Comparison of ENCODE assay signal across 7 cellular contexts in the genomic region with DNA sequence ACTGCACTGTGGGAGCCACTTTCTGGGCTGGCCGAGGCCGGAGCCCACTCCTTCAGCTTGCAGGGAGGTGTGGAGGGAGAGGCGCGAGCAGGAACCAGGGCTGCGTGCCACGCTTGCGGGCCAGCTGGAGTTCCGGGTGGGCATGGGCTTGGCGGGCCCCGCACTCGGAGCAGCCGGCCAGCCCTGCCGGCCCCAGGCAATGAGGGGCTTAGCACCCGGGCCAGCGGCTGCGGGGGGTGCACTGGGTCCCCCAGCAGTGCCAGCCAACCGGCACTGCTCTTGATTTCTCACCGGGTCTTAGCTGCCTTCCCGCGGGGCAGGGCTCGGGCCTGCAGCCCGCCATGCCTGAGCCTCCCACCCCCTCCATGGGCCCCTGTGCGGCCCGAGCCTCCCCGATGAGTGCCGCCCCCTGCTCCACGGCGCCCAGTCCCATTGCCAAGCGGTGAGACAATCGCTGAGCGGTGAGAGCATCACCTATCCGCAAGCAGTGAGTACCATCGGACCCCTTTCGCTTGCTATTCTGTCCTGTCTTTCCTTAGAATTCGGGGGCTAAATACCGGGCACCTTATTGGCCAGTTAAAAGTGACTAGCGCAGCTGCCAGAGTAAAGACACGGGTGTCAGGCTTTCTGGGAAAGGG.
A peak's percentile ranks its signal among the peaks of the same experiment; 100 is the strongest.
DNase-seq lines count a peak whose midpoint lies in the region; TF ChIP-seq lines count a peak whose summit lies in the region.
"Not testable (repeated sequence)": the region's sequence is repeated elsewhere in the genome, so short reads cannot be mapped to it uniquely, and the experiment has no call there.

No MANE protein-coding gene starts in this region.

- CTCF ChIA-PET in MCF 10A (lab: Yijun Ruan, JAX), result not testable (repeated sequence)

- not testable (repeated sequence) for H4K8ac ChIP-seq in mesendoderm (ENCODE audit: low read depth, low read length)

- peaks cover 14% of the 10 kb centered on the region for H3F3A ChIP-seq in neural progenitor cell (ENCODE audit: low read depth)

- not testable (repeated sequence) for BruUV-seq in MCF 10A (replicated peaks; lab: Mats Ljungman, UMichigan)

- H3K27me3 ChIP-seq in H7 (ENCODE audit: control insufficient read depth, insufficient read depth, low read length); HUES64 (ENCODE audit: insufficient read depth, low read length); endodermal cell (ENCODE audit: control insufficient read depth, insufficient read depth, low read length, poor library complexity, severe bottlenecking); mesendoderm (ENCODE audit: insufficient read depth, low read length, poor library complexity); neural progenitor cell: not testable (repeated sequence)

- H3K4me2 ChIP-seq in mesendoderm (ENCODE audit: low read length), result peak overlapping the region; percentile 34
- H3K4me2 ChIP-seq in neural progenitor cell, result peak overlapping the region; percentile 12

- not testable (repeated sequence) for H3K9ac ChIP-seq in HUES64 (ENCODE audit: low read depth, low read length); endodermal cell (ENCODE audit: extremely low read depth, low read length, poor library complexity, severe bottlenecking); neural progenitor cell
- peak overlapping the region; percentile 2 for H3K9ac ChIP-seq in mesendoderm (ENCODE audit: low read length)

- not testable (repeated sequence) for H3K4me3 Mint-ChIP-seq in MCF 10A (ENCODE audit: unreplicated experiment); endodermal cell
- peak overlapping the region; percentile 73 for H3K4me3 Mint-ChIP-seq in neural progenitor cell

- not testable (repeated sequence) for H3K36me3 Mint-ChIP-seq in MCF 10A (ENCODE audit: insufficient read depth, unreplicated experiment)
- H3K36me3 Mint-ChIP-seq in endodermal cell (ENCODE audit: low read depth) (peaks cover 25% of the 10 kb centered on the region), neural progenitor cell (peaks cover 10% of the 10 kb centered on the region)

- DNase-seq in H7 (peak; percentile 19), endodermal cell (peak; percentile 55), mesendoderm (peak; percentile 42)
- not testable (repeated sequence) for DNase-seq in MCF 10A (ENCODE audit: unreplicated experiment); neural progenitor cell (ENCODE audit: low spot score)

- not testable (repeated sequence) for H3K36me3 ChIP-seq in H7 (replicated peaks; ENCODE audit: control insufficient read depth, insufficient read depth, low read length); HUES64 (ENCODE audit: insufficient read depth, low read length); mesendoderm (ENCODE audit: control insufficient read depth, insufficient read depth, low read length); neural progenitor cell
- peaks cover 35% of the 10 kb centered on the region for H3K36me3 ChIP-seq in endodermal cell (ENCODE audit: control insufficient read depth, insufficient read depth, low read length)

- not testable (repeated sequence) for H2BK5ac ChIP-seq in mesendoderm (ENCODE audit: low read length)

- not testable (repeated sequence) for H2BK15ac ChIP-seq in mesendoderm (replicated peaks; ENCODE audit: low read depth)

- not testable (repeated sequence) for H3K18ac ChIP-seq in mesendoderm (ENCODE audit: low read length)

- H2BK120ac ChIP-seq in mesendoderm (ENCODE audit: low read depth, low read length), result not testable (repeated sequence)

- H3K4me1 Mint-ChIP-seq in MCF 10A (ENCODE audit: insufficient read depth, unreplicated experiment), result not testable (repeated sequence)
- peaks cover 45% of the 10 kb centered on the region for H3K4me1 Mint-ChIP-seq in endodermal cell
- peaks cover 19% of the 10 kb centered on the region for H3K4me1 Mint-ChIP-seq in neural progenitor cell

- H3K27me3 Mint-ChIP-seq in MCF 10A (ENCODE audit: insufficient read depth, unreplicated experiment); endodermal cell (ENCODE audit: insufficient read depth); neural progenitor cell (ENCODE audit: insufficient read depth, low read depth): not testable (repeated sequence)

- H3K79me2 ChIP-seq in mesendoderm (ENCODE audit: control insufficient read depth, insufficient read depth, low read length); neural progenitor cell (ENCODE audit: low read depth): not testable (repeated sequence)

- TF ChIP-seq CTCF in MCF 10A (IDR thresholded peaks at IDR 0.05; ENCODE audit: unreplicated experiment); endodermal cell (conservative IDR thresholded peaks at IDR 0.05); neural progenitor cell (IDR thresholded peaks at IDR 0.05): not testable (repeated sequence)

- not testable (repeated sequence) for H3K79me1 ChIP-seq in mesendoderm (ENCODE audit: low read length)

- not testable (repeated sequence) for H4K20me1 ChIP-seq in neural progenitor cell (ENCODE audit: low read depth)

- H3K4ac ChIP-seq in mesendoderm (ENCODE audit: low read depth, low read length), result not testable (repeated sequence)

- intact Hi-C loops in MCF 10A (cut with micrococcal nuclease), result not testable (repeated sequence)

- H3K9me3 ChIP-seq in HUES64 (ENCODE audit: insufficient read depth, low read depth, low read length); endodermal cell (ENCODE audit: control insufficient read depth, low read length); iPS-18c (ENCODE audit: control insufficient read depth, insufficient read depth, low read length); neural progenitor cell (ENCODE audit: low read depth): not testable (repeated sequence)

- H3K27ac Mint-ChIP-seq in MCF 10A (ENCODE audit: low read depth, unreplicated experiment) (peak overlapping the region; percentile 66), endodermal cell (peak overlapping the region; percentile 64)
- not testable (repeated sequence) for H3K27ac Mint-ChIP-seq in neural progenitor cell

- H3K4me1 ChIP-seq in HUES64 (ENCODE audit: insufficient read depth, low read length) (peaks cover 20% of the 10 kb centered on the region; the same call in 1 of the 2 replicates), endodermal cell (ENCODE audit: control insufficient read depth, insufficient read depth, low read length) (peaks cover 12% of the 10 kb centered on the region), neural progenitor cell (peaks cover 11% of the 10 kb centered on the region)
- not testable (repeated sequence) for H3K4me1 ChIP-seq in mesendoderm (ENCODE audit: control insufficient read depth, low read depth, low read length)

- H3K4me3 ChIP-seq in H7 (ENCODE audit: insufficient read depth, low read depth, low read length) (peak overlapping the region; percentile 20; the same call in 1 of the 2 replicates), HUES64 (ENCODE audit: low read length) (peak overlapping the region; percentile 30; the same call in 1 of the 2 replicates), iPS-18c (ENCODE audit: insufficient read depth, low read depth, low read length) (peak overlapping the region; percentile 49)
- H3K4me3 ChIP-seq in endodermal cell (ENCODE audit: low read length); mesendoderm (ENCODE audit: low read length); neural progenitor cell: not testable (repeated sequence)

- not testable (repeated sequence) for H3K9me3 Mint-ChIP-seq in MCF 10A (ENCODE audit: unreplicated experiment); endodermal cell; neural progenitor cell

- POLR2A ChIA-PET in MCF 10A (lab: Yijun Ruan, JAX), result not testable (repeated sequence)

- H2AK5ac ChIP-seq in mesendoderm (ENCODE audit: low read length), result not testable (repeated sequence)

- H2AFZ ChIP-seq in neural progenitor cell (replicated peaks), result not testable (repeated sequence)

- H3K27ac ChIP-seq in HUES64 (ENCODE audit: low read depth, low read length); endodermal cell (ENCODE audit: low read depth, low read length); mesendoderm (ENCODE audit: low read depth, low read length); neural progenitor cell: not testable (repeated sequence)

- H3K56ac ChIP-seq in mesendoderm (ENCODE audit: low read length), result peak overlapping the region; percentile 54

- not testable (repeated sequence) for H3K23ac ChIP-seq in mesendoderm (ENCODE audit: low read length)

- H4K5ac ChIP-seq in mesendoderm (ENCODE audit: low read length), result not testable (repeated sequence)

- WGBS in HUES64, result 63% methylated on average over 38 of the region's 38 CpGs
- WGBS in endodermal cell (ENCODE audit: insufficient coverage in 1 of 2, insufficient read length in 1 of 2), 2 experiments, result 81 to 88% methylated on average over 17 to 38 of the region's 38 CpGs
- WGBS in mesendoderm (ENCODE audit: extremely low coverage, insufficient coverage, low lambda C conversion rate), result no CpG with 5 or more reads among the region's 38 CpGs
